12 cellular contexts compared by ENCODE assay signal in the genomic region with DNA sequence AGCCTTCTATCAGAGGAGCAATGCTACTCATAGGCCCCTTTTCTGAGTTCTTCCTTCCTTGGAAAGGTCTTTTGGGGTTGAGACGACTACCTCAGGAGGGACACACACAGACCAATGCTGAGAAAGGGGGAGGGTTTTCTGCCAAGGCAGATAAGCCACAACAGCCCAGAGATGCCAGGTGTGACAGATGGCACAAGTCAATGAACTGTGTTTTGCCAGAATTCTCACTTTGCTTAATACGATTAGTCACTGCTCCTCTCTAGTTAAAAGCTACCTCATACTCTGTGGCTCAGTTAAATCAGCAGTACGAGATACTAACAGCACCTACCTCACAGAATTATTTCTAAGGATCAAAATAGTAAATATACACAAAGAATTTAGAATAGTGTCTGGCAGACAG. TPM values are rescaled to one million over a fixed set of nuclear protein-coding genes. Genes with fewer than 3 reads are reported as not detected.
DNase-seq lines count a peak whose midpoint lies in the region; ATAC-seq, FAIRE-seq and TF ChIP-seq lines count a peak whose summit lies in the region.
"Had no signal": no experiment of that assay in that cellular context is flagged by ENCODE, and none has a peak within 500 bp of the region (broad histone marks: within the 10 kb centered on the region; RNA-seq: fewer than 3 reads in every experiment).

No MANE protein-coding gene starts in this region.

- BruUV-seq in GM12878 (replicated peaks; lab: Mats Ljungman, UMichigan) = no TSS peak

- RAD21 ChIA-PET in GM12878 (lab: Charles Lee; ENCODE audit: unreplicated experiment) = interaction anchor here (0.9 to 1.6 kb wide), 6 partner anchors 39 to 446 kb away, joined by 3 to 6 read pairs (median 5); a partner anchor contains a TSS

- no peak overlapping the region for H4K8ac ChIP-seq in mesendoderm (ENCODE audit: low read depth, low read length)

- H3K27me3 ChIP-seq in right cardiac atrium (ENCODE audit: control insufficient read depth, insufficient read depth) (no peaks in the 10 kb centered on the region), GM12878 (replicated peaks in 1 of 2; ENCODE audit: control insufficient read depth in 2 of 2, insufficient read depth in 2 of 2, low read length in 1 of 2) (no peaks in the 10 kb centered on the region), mesendoderm (ENCODE audit: insufficient read depth, low read length, poor library complexity) (no peaks in the 10 kb centered on the region), esophagus squamous epithelium (no peaks in the 10 kb centered on the region)

- WGBS in right cardiac atrium = 50% methylated on average over 3 of the region's 3 CpGs
- WGBS in GM12878 (ENCODE audit: insufficient coverage, insufficient replicate concordance, low lambda C conversion rate, missing lambda C conversion rate) = 93% methylated on average over 3 of the region's 3 CpGs
- no CpG with 5 or more reads among the region's 3 CpGs for WGBS in mesendoderm (ENCODE audit: extremely low coverage, insufficient coverage, low lambda C conversion rate)
- 43 to 51% methylated on average over 3 of the region's 3 CpGs for WGBS in esophagus squamous epithelium, 2 donors

- no peak overlapping the region for H3K56ac ChIP-seq in mesendoderm (ENCODE audit: low read length)

- POLR2A ChIA-PET in GM12878 (lab: Charles Lee) = no interaction called here

- no peak overlapping the region for H3K4ac ChIP-seq in mesendoderm (ENCODE audit: low read depth, low read length)

- H3K9me3 ChIP-seq in right cardiac atrium (ENCODE audit: control insufficient read depth, low read length) (no peaks in the 10 kb centered on the region), GM12878 (replicated peaks; ENCODE audit: control insufficient read depth, insufficient read depth, low read length) (no peaks in the 10 kb centered on the region), esophagus squamous epithelium (no peaks in the 10 kb centered on the region)

- no peak for TF ChIP-seq CTCF in GM12878 (IDR thresholded peaks at IDR 0.05 in 2 of 3, conservative IDR thresholded peaks at IDR 0.05 in 1 of 3; ENCODE audit: control insufficient read depth in 2 of 3, extremely low read depth in 1 of 3, insufficient read depth in 1 of 3, low read depth in 3 of 3, low read length in 3 of 3)
- TF ChIP-seq CTCF in esophagus squamous epithelium (IDR thresholded peaks at IDR 0.05) = no peak

- H3K79me2 ChIP-seq in GM12878 (ENCODE audit: control insufficient read depth, insufficient read depth, low read length) = peaks cover 16% of the 10 kb centered on the region
- H3K79me2 ChIP-seq in mesendoderm (ENCODE audit: control insufficient read depth, insufficient read depth, low read length) = peaks cover 22% of the 10 kb centered on the region

- peaks cover 3 to 26% of the 10 kb centered on the region in 2 experiments; a peak in 3 of 4 replicates for H3K36me3 ChIP-seq in GM12878 (ENCODE audit: control insufficient read depth in 2 of 2, insufficient read depth in 2 of 2, low read length in 1 of 2)
- H3K36me3 ChIP-seq in mesendoderm (ENCODE audit: control insufficient read depth, insufficient read depth, low read length) = no peaks in the 10 kb centered on the region
- peaks cover 0 to 84% (median 8%) of the 10 kb centered on the region in 3 donors for H3K36me3 ChIP-seq in esophagus squamous epithelium

- no peak overlapping the region for H2BK15ac ChIP-seq in mesendoderm (replicated peaks; ENCODE audit: low read depth)

- ATAC-seq in right cardiac atrium (peak; percentile 26 to 40), Right ventricle myocardium inferior (no peak), GM12878 (peak; percentile 41)
- ATAC-seq: natural killer cell treated with Interleukin-12 subunit alpha and Interleukin-12 subunit beta and Interleukin-15 and Interleukin-18, amount 100 ng/mL, for 72 hours had no signal

- no peak for DNase-seq in right cardiac atrium
- DNase-seq in Right ventricle myocardium inferior (ENCODE audit: missing footprints) = no peak
- no peak for DNase-seq in GM12878 (ENCODE audit: low read depth, low spot score)
- peak; percentile 18 for DNase-seq in mesendoderm
- DNase-seq in NCI-H2081 treated with DMSO at 0.1 percent for 48 hours (lab: John Stamatoyannopoulos, UW) = no peak
- no peak for DNase-seq in esophagus squamous epithelium (lab: John Stamatoyannopoulos, UW)
- no peak for DNase-seq in globus pallidus (ENCODE audit: low spot score)
- no peak for DNase-seq in AML-193 (lab: John Stamatoyannopoulos, UW)
- DNase-seq: anterior cingulate cortex, NCI-H187, T-helper 2 cell had no signal

- CTCF ChIA-PET in GM12878 (lab: Yijun Ruan, JAX) = interaction anchor here (0.6 to 13.3 kb wide), 16 partner anchors 6 to 449 kb away, joined by 3 to 236 read pairs (median 3); a partner anchor contains a TSS

- no peak overlapping the region for H3K23ac ChIP-seq in mesendoderm (ENCODE audit: low read length)

- intact Hi-C loops in right cardiac atrium (cut with DNase I) = no loop called here
- intact Hi-C loops in Right ventricle myocardium inferior (cut with DNase I) = loop anchor here (10.0 kb wide), 1 partner anchor 384 kb away; a partner anchor contains a TSS
- intact Hi-C loops in GM12878 (cut with micrococcal nuclease; ENCODE audit: unreplicated experiment) = loop anchor here (10.0 kb wide), 1 partner anchor 336 kb away; a partner anchor contains a TSS
- intact Hi-C loops in esophagus squamous epithelium (cut with DNase I) = loop anchor here (10.0 kb wide), 1 partner anchor 444 kb away; no protein-coding TSS in a partner anchor

- no peak for TF ChIP-seq EP300 in GM12878 (IDR thresholded peaks at IDR 0.05; ENCODE audit: borderline replicate concordance in 1 of 2, control insufficient read depth in 1 of 2, low read depth in 2 of 2, low read length in 2 of 2)

- peaks cover 10% of the 10 kb centered on the region for H3K79me1 ChIP-seq in mesendoderm (ENCODE audit: low read length)

- H3K9ac ChIP-seq in GM12878 (ENCODE audit: control insufficient read depth, insufficient read depth, low read length) (no peak overlapping the region), mesendoderm (ENCODE audit: low read length) (no peak overlapping the region)

- no peak overlapping the region for H3K27ac ChIP-seq in right cardiac atrium (ENCODE audit: low read length)
- H3K27ac ChIP-seq in GM12878 (ENCODE audit: control insufficient read depth, insufficient read depth) = no peak overlapping the region
- H3K27ac ChIP-seq in mesendoderm (ENCODE audit: low read depth, low read length) = no peak overlapping the region
- peak overlapping the region in 2 of 4 donors; percentile 12 to 40 for H3K27ac ChIP-seq in esophagus squamous epithelium

- no peak for FAIRE-seq in GM12878 (lab: Jason Lieb, UNC)

- no peak overlapping the region for H3K4me3 ChIP-seq in right cardiac atrium (ENCODE audit: low read length)
- 0 out of 2 replicates have a peak overlapping the region, but pooled peaks have one; percentile 6 for H3K4me3 ChIP-seq in GM12878
- H3K4me3 ChIP-seq in mesendoderm (ENCODE audit: low read length) = no peak overlapping the region
- H3K4me3 ChIP-seq in esophagus squamous epithelium = no peak overlapping the region

- no peaks in the 10 kb centered on the region for H4K20me1 ChIP-seq in GM12878 (ENCODE audit: control insufficient read depth, insufficient read depth)

- in situ Hi-C loops in GM12878 (cut with MboI) = no loop called here

- no peak overlapping the region for H2BK120ac ChIP-seq in mesendoderm (ENCODE audit: low read depth, low read length)

- no peak overlapping the region for H2AFZ ChIP-seq in GM12878 (ENCODE audit: control insufficient read depth, low read depth, low read length)

- H2AK5ac ChIP-seq in mesendoderm (ENCODE audit: low read length) = no peak overlapping the region

- H3K4me1 ChIP-seq in right cardiac atrium (ENCODE audit: control insufficient read depth, insufficient read depth, low read length) (no peaks in the 10 kb centered on the region), GM12878 (ENCODE audit: control insufficient read depth, insufficient read depth, low read length) (no peaks in the 10 kb centered on the region), mesendoderm (ENCODE audit: control insufficient read depth, low read depth, low read length) (no peaks in the 10 kb centered on the region), esophagus squamous epithelium (peaks cover 0 to 43% (median 7%) of the 10 kb centered on the region in 3 donors)

- SMC1A ChIA-PET in GM12878 (lab: Charles Lee; ENCODE audit: uncharacterized antibody, unreplicated experiment) = interaction anchor here (0.9 to 2.9 kb wide), 12 partner anchors 39 to 446 kb away, joined by 3 to 17 read pairs (median 3); a partner anchor contains a TSS

- no peak overlapping the region for H2BK5ac ChIP-seq in mesendoderm (ENCODE audit: low read length)

- TF ChIP-seq RAD21 in GM12878 (IDR thresholded peaks at IDR 0.05; ENCODE audit: insufficient read depth, low read depth, low read length) = no peak

- no peak overlapping the region for H3K18ac ChIP-seq in mesendoderm (ENCODE audit: low read length)

- H4K5ac ChIP-seq in mesendoderm (ENCODE audit: low read length) = no peak overlapping the region

- TF ChIP-seq POLR2A in GM12878 (IDR thresholded peaks at IDR 0.05; ENCODE audit: low read depth, low read length) (no peak), esophagus squamous epithelium (IDR thresholded peaks at IDR 0.05) (no peak)

- no peak overlapping the region for H3K4me2 ChIP-seq in GM12878 (ENCODE audit: control insufficient read depth, insufficient read depth)
- H3K4me2 ChIP-seq in mesendoderm (ENCODE audit: low read length) = no peak overlapping the region

TF ChIP-seq in GM12878, 131 proteins besides CTCF, POLR2A, EP300 and RAD21 (continues in another document):
- no peak for TF ChIP-seq SMARCA5 (IDR thresholded peaks at IDR 0.05)

RNA-seq across cellular contexts. Expression of a gene that starts 8.0 kb away (rescaled TPM):
- total RNA-seq in right cardiac atrium = 10 to 100 TPM; 43.6 to 48.0 (median 45.0) TPM
- 33.8 TPM for polyA plus RNA-seq in right cardiac atrium
- total RNA-seq in Right ventricle myocardium inferior = 46.6 TPM
- total RNA-seq in GM12878 (2013; cell fraction: nucleolus; rRNA removed) = 36.9 and 40.9 TPM in 2 replicates
- 54.3 and 56.3 TPM in 2 replicates for total RNA-seq in GM12878 (2014; rRNA removed)
- total RNA-seq in GM12878 (2014; rRNA removed; fragmentation: Illumina TruSeq; extraction: Trizol) = 74.5 and 74.7 TPM in 2 replicates
- total RNA-seq in GM12878 (2021) = 65.2 and 67.4 TPM in 2 replicates
- 23.7 TPM for polyA plus RNA-seq in GM12878 (2011; ENCODE audit: low read depth)
- polyA plus RNA-seq in GM12878 (2011; rRNA removed) = 64.4 and 85.4 TPM in 2 replicates
- polyA plus RNA-seq in GM12878 (2011; cell fraction: cytosol; rRNA removed) = 22.9 and 27.6 TPM in 2 replicates
- polyA plus RNA-seq in GM12878 (2011; cell fraction: nucleus; rRNA removed) = 26.8 and 33.9 TPM in 2 replicates
- polyA plus RNA-seq in GM12878 (2012) = 27.2 and 43.0 TPM in 2 replicates
- 74.6 and 113 TPM in 2 replicates for polyA plus RNA-seq in GM12878 (2014; fragmentation: Illumina TruSeq; extraction: Trizol)
- 10 to 100 TPM; 16.9 to 36.5 TPM for polyA plus RNA-seq in GM12878 (2014; fragmentation: Nextera tagmentation; extraction: Ambion mirVana)
- polyA plus RNA-seq in GM12878 (2014; rRNA removed) = 44.4 and 47.8 TPM in 2 replicates
- polyA plus RNA-seq in GM12878 (2016; fragmentation: Nextera tagmentation; extraction: Ambion mirVana) = 10 to 100 TPM; 18.9 to 47.6 TPM
- polyA minus RNA-seq in GM12878 (2011; rRNA and poly(A)+ RNA removed) = 34.6 and 42.2 TPM in 2 replicates
- 16.4 and 19.0 TPM in 2 replicates for polyA minus RNA-seq in GM12878 (2011; cell fraction: cytosol; rRNA and poly(A)+ RNA removed)
- 19.5 and 29.7 TPM in 2 replicates for polyA minus RNA-seq in GM12878 (2011; cell fraction: nucleus; rRNA and poly(A)+ RNA removed)
- polyA plus RNA-seq in mesendoderm (2013, experiment 1 of 2) = 134 TPM
- polyA plus RNA-seq in mesendoderm (2013, experiment 2 of 2) = 139 TPM
- 10 to 100 TPM; 42.0 to 81.9 (median 51.4) TPM for total RNA-seq in esophagus squamous epithelium

Comparison
In these comparisons a context has a peak if more than half of its experiments do, and no peak if none do; other contexts are left out.
1. intact Hi-C loops: an anchor here in Right ventricle myocardium inferior (10.0 kb wide), GM12878 (10.0 kb wide) and esophagus squamous epithelium (10.0 kb wide); none called in right cardiac atrium.